ENCODE assay signal across 10 cellular contexts in genomic region chr10:22629843-22630228, GRCh38.
DNase-seq lines count a peak whose midpoint lies in the region; ATAC-seq and TF ChIP-seq lines count a peak whose summit lies in the region.
"Had no signal": no experiment of that assay in that cellular context is flagged by ENCODE, and none has a peak within 500 bp of the region (broad histone marks: within the 10 kb centered on the region; RNA-seq: fewer than 3 reads in every experiment).

No MANE protein-coding gene starts in this region.

- no peaks in the 10 kb centered on the region for H3K27me3 Mint-ChIP-seq in activated naive CD4-positive, alpha-beta T cell treated with anti-CD3 and anti-CD28 coated beads for 36 hours (ENCODE audit: low read depth)
- no peaks in the 10 kb centered on the region for H3K27me3 Mint-ChIP-seq in osteocyte (ENCODE audit: unreplicated experiment)
- H3K27me3 Mint-ChIP-seq: type B pancreatic cell had no signal

- peak; percentile 63 for DNase-seq in activated naive CD4-positive, alpha-beta T cell treated with anti-CD3 and anti-CD28 coated beads for 36 hours
- DNase-seq in osteocyte (ENCODE audit: extremely low spot score, unreplicated experiment) = no peak
- DNase-seq in DMS 273 (lab: John Stamatoyannopoulos, UW; ENCODE audit: unreplicated experiment) = no peak
- DNase-seq in COLO668 (lab: John Stamatoyannopoulos, UW; ENCODE audit: unreplicated experiment) = no peak
- no peak for DNase-seq in NCI-H1436 (lab: John Stamatoyannopoulos, UW)

- peaks cover 4% of the 10 kb centered on the region for H3K36me3 Mint-ChIP-seq in activated naive CD4-positive, alpha-beta T cell treated with anti-CD3 and anti-CD28 coated beads for 36 hours (ENCODE audit: low read depth)
- H3K36me3 Mint-ChIP-seq in osteocyte (ENCODE audit: unreplicated experiment) = no peaks in the 10 kb centered on the region

- intact Hi-C loops in activated naive CD4-positive, alpha-beta T cell treated with anti-CD3 and anti-CD28 coated beads for 36 hours (cut with micrococcal nuclease) = loop anchor here (1.0 to 5.0 kb wide), 12 partner anchors 10 to 817 kb away; partner anchors contain the start of gene MSRB2

- TF ChIP-seq CTCF in osteocyte (IDR thresholded peaks at IDR 0.05) = no peak

- H3K27ac Mint-ChIP-seq in activated naive CD4-positive, alpha-beta T cell treated with anti-CD3 and anti-CD28 coated beads for 36 hours = peak overlapping the region; percentile 93
- H3K27ac Mint-ChIP-seq in osteocyte (ENCODE audit: unreplicated experiment) = peak overlapping the region; percentile 62
- H3K27ac Mint-ChIP-seq: nephron had no signal

- peaks cover 95% of the 10 kb centered on the region for H3K4me1 Mint-ChIP-seq in activated naive CD4-positive, alpha-beta T cell treated with anti-CD3 and anti-CD28 coated beads for 36 hours (ENCODE audit: low read depth)
- peaks cover 67% of the 10 kb centered on the region for H3K4me1 Mint-ChIP-seq in osteocyte (ENCODE audit: unreplicated experiment)

- ATAC-seq in GM18907 (IDR thresholded peaks at IDR 0.05; ENCODE audit: unreplicated experiment) (peak; percentile 38), HG02938 (IDR thresholded peaks at IDR 0.05; ENCODE audit: unreplicated experiment) (peak; percentile 25), HG03571 (IDR thresholded peaks at IDR 0.05; ENCODE audit: unreplicated experiment) (no peak)

- no peaks in the 10 kb centered on the region for H3K9me3 Mint-ChIP-seq in activated naive CD4-positive, alpha-beta T cell treated with anti-CD3 and anti-CD28 coated beads for 36 hours
- H3K9me3 Mint-ChIP-seq in osteocyte (ENCODE audit: unreplicated experiment) = peaks cover 3% of the 10 kb centered on the region
- H3K9me3 Mint-ChIP-seq: nephron had no signal

- H3K4me3 Mint-ChIP-seq in activated naive CD4-positive, alpha-beta T cell treated with anti-CD3 and anti-CD28 coated beads for 36 hours = peak overlapping the region; percentile 67
- no peak overlapping the region for H3K4me3 Mint-ChIP-seq in osteocyte (ENCODE audit: unreplicated experiment)
- H3K4me3 Mint-ChIP-seq: nephron, type B pancreatic cell had no signal

- CTCF ChIA-PET in activated naive CD4-positive, alpha-beta T cell treated with anti-CD3 and anti-CD28 coated beads for 36 hours (lab: Charles Lee) = interaction anchor here (0.7 to 1.7 kb wide), 9 partner anchors 11 to 69 kb away, joined by 3 to 6 read pairs (median 3); no protein-coding TSS in a partner anchor
